ENCODE assay signal across 14 cellular contexts in genomic region chr20:4794846-4795245, GRCh38. TPM values are rescaled to one million over a fixed set of nuclear protein-coding genes. Genes with fewer than 3 reads are reported as not detected.
A peak's percentile ranks its signal among the peaks of the same experiment; 100 is the strongest.
DNase-seq lines count a peak whose midpoint lies in the region; ATAC-seq and TF ChIP-seq lines count a peak whose summit lies in the region.
"Had no signal": no experiment of that assay in that cellular context is flagged by ENCODE, and none has a peak within 500 bp of the region (broad histone marks: within the 10 kb centered on the region; RNA-seq: fewer than 3 reads in every experiment).

No MANE protein-coding gene starts in this region.

- H3K4me3 ChIP-seq in BLaER1 treated with 17β-estradiol and CSF1 and Interleukin-3, amounts not matched to agents 10 nM and 100 nM, result peak overlapping the region in 1 of 10 experiments; percentile 44; a peak in 1 of 20 replicates
- H3K4me3 ChIP-seq: coronary artery, left ventricle myocardium inferior, pancreas had no signal

- no peak for TF ChIP-seq CTCF in activated CD8-positive, alpha-beta T cell treated with anti-CD3 and anti-CD28 coated beads for 36 hours (IDR thresholded peaks at IDR 0.05)

- POLR2A ChIA-PET in activated CD8-positive, alpha-beta T cell treated with anti-CD3 and anti-CD28 coated beads for 36 hours (lab: Charles Lee), result no interaction called here

- ATAC-seq in HG02885 (IDR thresholded peaks at IDR 0.05; ENCODE audit: poor library complexity, unreplicated experiment) (peak; percentile 7), naive B cell (ENCODE audit: low read depth in 2 of 2) (no peak)
- ATAC-seq in activated CD8-positive, alpha-beta T cell treated with anti-CD3 and anti-CD28 coated beads for 36 hours, result peak; percentile 40

- no peaks in the 10 kb centered on the region for H3K27me3 ChIP-seq in BLaER1 treated with 17β-estradiol and CSF1 and Interleukin-3, amounts not matched to agents 10 nM and 100 nM
- H3K27me3 ChIP-seq: pancreas had no signal

- H3K9me3 Mint-ChIP-seq in activated CD8-positive, alpha-beta T cell treated with anti-CD3 and anti-CD28 coated beads for 36 hours, result no peaks in the 10 kb centered on the region
- H3K9me3 Mint-ChIP-seq in naive B cell, result no peaks in the 10 kb centered on the region

- peaks cover 0 to 23% (median 7%) of the 10 kb centered on the region in 11 experiments; a peak in 11 of 22 replicates for H3K9me3 ChIP-seq in BLaER1 treated with 17β-estradiol and CSF1 and Interleukin-3, amounts not matched to agents 10 nM and 100 nM (replicated peaks in 1 of 11)
- H3K9me3 ChIP-seq: pancreas had no signal

- peaks cover 63% of the 10 kb centered on the region for H3K36me3 Mint-ChIP-seq in activated CD8-positive, alpha-beta T cell treated with anti-CD3 and anti-CD28 coated beads for 36 hours (ENCODE audit: low read depth)
- peaks cover 16 to 20% of the 10 kb centered on the region in 2 donors for H3K36me3 Mint-ChIP-seq in naive B cell

- H3K27ac Mint-ChIP-seq in activated CD8-positive, alpha-beta T cell treated with anti-CD3 and anti-CD28 coated beads for 36 hours, result peak overlapping the region; percentile 49
- peak overlapping the region in 5 of 6 donors; percentile 41 to 80 (median 67) for H3K27ac Mint-ChIP-seq in naive B cell

- no peak for DNase-seq in activated CD8-positive, alpha-beta T cell treated with anti-CD3 and anti-CD28 coated beads for 36 hours
- no peak for DNase-seq in naive B cell
- DNase-seq in NCI-H1048 (lab: John Stamatoyannopoulos, UW), result no peak
- no peak for DNase-seq in NCI-H2081 (lab: John Stamatoyannopoulos, UW)
- no peak for DNase-seq in putamen (ENCODE audit: low spot score)
- DNase-seq in GF-D8 (lab: John Stamatoyannopoulos, UW), result no peak
- DNase-seq: COR-L47, left ventricle myocardium inferior, NCI-H187, pancreas had no signal

- H4K20me1 ChIP-seq in BLaER1 treated with 17β-estradiol and CSF1 and Interleukin-3, amounts not matched to agents 10 nM and 100 nM, result peaks cover 0 to 73% (median 0%) of the 10 kb centered on the region in 11 experiments; a peak in 4 of 22 replicates

- peak overlapping the region in 10 of 11 experiments; percentile 27 to 68 (median 50); a peak in 15 of 22 replicates for H3K9ac ChIP-seq in BLaER1 treated with 17β-estradiol and CSF1 and Interleukin-3, amounts not matched to agents 10 nM and 100 nM

- intact Hi-C loops in activated CD8-positive, alpha-beta T cell treated with anti-CD3 and anti-CD28 coated beads for 36 hours (cut with micrococcal nuclease), result no loop called here

- CTCF ChIA-PET in activated CD8-positive, alpha-beta T cell treated with anti-CD3 and anti-CD28 coated beads for 36 hours (lab: Charles Lee), result interaction anchor here (1.5 kb wide), 1 partner anchor 306 kb away, joined by 3 read pairs; no protein-coding TSS in a partner anchor

- H3K27me3 Mint-ChIP-seq in activated CD8-positive, alpha-beta T cell treated with anti-CD3 and anti-CD28 coated beads for 36 hours, result no peaks in the 10 kb centered on the region
- no peaks in the 10 kb centered on the region for H3K27me3 Mint-ChIP-seq in naive B cell

- H3K27ac ChIP-seq in BLaER1 treated with 17β-estradiol and CSF1 and Interleukin-3, amounts not matched to agents 10 nM and 100 nM, result peak overlapping the region; percentile 35 to 86 (median 73); a peak in 21 of 22 replicates
- H3K27ac ChIP-seq: left ventricle myocardium inferior, pancreas had no signal

- H3K4me3 Mint-ChIP-seq in activated CD8-positive, alpha-beta T cell treated with anti-CD3 and anti-CD28 coated beads for 36 hours, result no peak overlapping the region
- H3K4me3 Mint-ChIP-seq in naive B cell, result no peak overlapping the region

- H3K36me3 ChIP-seq in BLaER1 treated with 17β-estradiol and CSF1 and Interleukin-3, amounts not matched to agents 10 nM and 100 nM, result peaks cover 93 to 100% (median 98%) of the 10 kb centered on the region in 11 experiments
- H3K36me3 ChIP-seq: pancreas had no signal

- peaks cover 19% of the 10 kb centered on the region for H3K4me1 Mint-ChIP-seq in activated CD8-positive, alpha-beta T cell treated with anti-CD3 and anti-CD28 coated beads for 36 hours (ENCODE audit: low read depth)
- peaks cover 0 to 8% (median 2%) of the 10 kb centered on the region in 3 donors for H3K4me1 Mint-ChIP-seq in naive B cell

- H3K4me1 ChIP-seq in BLaER1 treated with 17β-estradiol and CSF1 and Interleukin-3, amounts not matched to agents 10 nM and 100 nM, result peaks cover 0 to 72% (median 33%) of the 10 kb centered on the region in 10 experiments; a peak in 18 of 20 replicates
- H3K4me1 ChIP-seq: left ventricle myocardium inferior, pancreas had no signal

- peak overlapping the region in 9 of 11 experiments; percentile 41 to 78 (median 75); a peak in 18 of 22 replicates for H3K4me2 ChIP-seq in BLaER1 treated with 17β-estradiol and CSF1 and Interleukin-3, amounts not matched to agents 10 nM and 100 nM

RNA-seq across cellular contexts. Expression of gene RASSF2, which starts 28.6 kb away (rescaled TPM):
- 10 to 100 TPM; 33.7 to 36.2 TPM for total RNA-seq in activated CD8-positive, alpha-beta T cell treated with anti-CD3 and anti-CD28 coated beads for 36 hours
- 10 to 100 TPM; 44.5 to 91.0 (median 59.7) TPM for polyA plus RNA-seq in naive B cell (ENCODE audit: low read depth in 6 of 6)
- total RNA-seq: HT-29 had no signal

Comparison
In these comparisons a context has a peak if more than half of its experiments do, and no peak if none do; other contexts are left out.
1. ATAC-seq: peak in HG02885 (single experiment) and activated CD8-positive, alpha-beta T cell treated with anti-CD3 and anti-CD28 coated beads for 36 hours (single experiment); none in naive B cell (0 of 2).